In the genomic region with DNA sequence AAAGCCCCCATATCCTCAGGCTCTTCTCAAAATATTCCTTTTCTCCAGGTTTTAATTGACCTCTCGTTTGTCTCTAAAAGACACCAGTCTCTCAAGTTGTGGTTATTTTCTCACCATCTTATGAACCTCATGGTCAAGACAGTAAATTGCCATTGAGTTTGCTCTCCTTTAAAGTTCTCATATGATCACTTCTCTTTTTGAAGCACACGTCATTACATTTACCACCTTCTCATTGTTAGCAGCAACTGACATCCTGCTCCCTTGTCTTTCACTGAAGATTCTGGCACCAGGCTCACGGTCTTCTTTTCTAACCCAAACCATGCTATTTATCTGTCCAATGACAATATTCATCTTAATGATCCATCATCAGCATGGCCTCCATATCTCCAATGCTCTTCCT, we compare ENCODE assay signal across 20 cellular contexts.
"Had no signal": no experiment of that assay in that cellular context is flagged by ENCODE, and none has a peak within 500 bp of the region (broad histone marks: within the 10 kb centered on the region; RNA-seq: fewer than 3 reads in every experiment).

No MANE protein-coding gene starts in this region.

- FAIRE-seq: kidney had no signal

- H3K4me3 ChIP-seq: esophagus squamous epithelium, gastroesophageal sphincter, psoas muscle, right lobe of liver, tibial artery, upper lobe of left lung, uterus had no signal

- H3K36me3 ChIP-seq: esophagus squamous epithelium, gastroesophageal sphincter, neutrophil, right lobe of liver, tibial artery, upper lobe of left lung, uterus had no signal

- ATAC-seq: gastroesophageal sphincter; left cardiac atrium; left ventricle myocardium superior; naive thymus-derived CD4-positive, alpha-beta T cell; psoas muscle; right lobe of liver; stimulated activated effector memory CD8-positive, alpha-beta T cell treated with anti-CD3 and anti-CD28 coated beads, Interleukin-12 subunit alpha, Interleukin-12 subunit beta, amount 100 ng/mL, for 72 hours; stimulated activated naive CD8-positive, alpha-beta T cell treated with anti-CD3 and anti-CD28 coated beads, Interleukin-15, Interleukin-2, amounts not matched to agents 100 U/mL and 50 U/mL, for 24 hours had no signal

- H3K4me1 ChIP-seq: esophagus squamous epithelium, gastroesophageal sphincter, psoas muscle, right lobe of liver, tibial artery, upper lobe of left lung, uterus had no signal

- H3K9me3 ChIP-seq: esophagus squamous epithelium, gastroesophageal sphincter, neutrophil, psoas muscle, tibial artery, upper lobe of left lung, uterus had no signal

- H3K27me3 ChIP-seq: esophagus squamous epithelium, gastroesophageal sphincter, neutrophil, right lobe of liver, tibial artery, upper lobe of left lung, uterus had no signal

- H3K27ac ChIP-seq: esophagus squamous epithelium, gastroesophageal sphincter, neutrophil, psoas muscle, right lobe of liver, tibial artery, upper lobe of left lung, uterus had no signal

- DNase-seq: esophagus squamous epithelium; foreskin fibroblast; glutamatergic neuron; kidney; left cardiac atrium; left ventricle myocardium superior; naive thymus-derived CD4-positive, alpha-beta T cell; nephron progenitor cell; psoas muscle; retina; right lobe of liver; stimulated activated CD4-positive, alpha-beta T cell treated with anti-CD3 and anti-CD28 coated beads, Interleukin-4, amount 100 ng/mL, for 1 hour; stimulated activated CD8-positive, alpha-beta memory T cell treated with anti-CD3 and anti-CD28 coated beads, Interleukin-4, amount 100 ng/mL, for 48 hours; stimulated activated naive CD8-positive, alpha-beta T cell treated with anti-CD3 and anti-CD28 coated beads, Interleukin-15, Interleukin-2, amounts not matched to agents 100 U/mL and 50 U/mL, for 24 hours; tibial artery; upper lobe of left lung; uterus had no signal
